8 cellular contexts compared by ENCODE assay signal in genomic region chrX:123731258-123731986, GRCh38. TPM values are rescaled to one million over a fixed set of nuclear protein-coding genes. Genes with fewer than 3 reads are reported as not detected.
DNase-seq lines count a peak whose midpoint lies in the region; ATAC-seq and TF ChIP-seq lines count a peak whose summit lies in the region.

No MANE protein-coding gene starts in this region.

- H3K36me3 ChIP-seq in H7 (replicated peaks; ENCODE audit: control insufficient read depth, insufficient read depth, low read length): no peaks in the 10 kb centered on the region
- peaks cover 0 to 3% (median 0%) of the 10 kb centered on the region in 4 donors for H3K36me3 ChIP-seq in esophagus muscularis mucosa
- no peaks in the 10 kb centered on the region for H3K36me3 ChIP-seq in ovary

- ATAC-seq in GM18868 (IDR thresholded peaks at IDR 0.05; ENCODE audit: unreplicated experiment) (no peak), HG02885 (IDR thresholded peaks at IDR 0.05; ENCODE audit: poor library complexity, unreplicated experiment) (no peak), HG03378 (IDR thresholded peaks at IDR 0.05; ENCODE audit: unreplicated experiment) (no peak)

- peak overlapping the region; percentile 66 for H3K27ac ChIP-seq in 22Rv1
- peak overlapping the region; percentile 82 to 88 (median 85) for H3K27ac ChIP-seq in esophagus muscularis mucosa (replicated peaks in 1 of 4)
- H3K27ac ChIP-seq in ovary: no peak overlapping the region

- H3K4me3 ChIP-seq in H7 (ENCODE audit: insufficient read depth, low read depth, low read length): peak overlapping the region; percentile 79
- peak overlapping the region; percentile 73 to 77 (median 77) for H3K4me3 ChIP-seq in esophagus muscularis mucosa
- H3K4me3 ChIP-seq in ovary: peak overlapping the region; percentile 58

- DNase-seq in H7 (peak; percentile 50), UCSD-AML1 (lab: John Stamatoyannopoulos, UW; ENCODE audit: unreplicated experiment) (peak; percentile 15), esophagus muscularis mucosa (ENCODE audit: extremely low spot score) (no peak), ovary (peak in 2 of 5 donors; percentile 21 to 25)

- WGBS in esophagus muscularis mucosa: 38% methylated on average over 16 of the region's 16 CpGs
- 30 to 35% (median 33%) methylated on average over 16 of the region's 16 CpGs for WGBS in ovary, 3 donors

- TF ChIP-seq EP300 in esophagus muscularis mucosa (IDR thresholded peaks at IDR 0.05): no peak
- TF ChIP-seq EP300 in ovary (IDR thresholded peaks at IDR 0.05): no peak

- H3K4me1 ChIP-seq in esophagus muscularis mucosa (peaks cover 5 to 41% (median 24%) of the 10 kb centered on the region in 4 donors), ovary (ENCODE audit: insufficient read depth) (peaks cover 2% of the 10 kb centered on the region)

- no peak for TF ChIP-seq CTCF in 22Rv1 (IDR thresholded peaks at IDR 0.05)
- TF ChIP-seq CTCF in esophagus muscularis mucosa (IDR thresholded peaks at IDR 0.05): no peak
- no peak for TF ChIP-seq CTCF in ovary (IDR thresholded peaks at IDR 0.05)

- no peaks in the 10 kb centered on the region for H3K27me3 ChIP-seq in H7 (ENCODE audit: control insufficient read depth, insufficient read depth, low read length)
- no peaks in the 10 kb centered on the region for H3K27me3 ChIP-seq in esophagus muscularis mucosa
- H3K27me3 ChIP-seq in ovary: no peaks in the 10 kb centered on the region

- intact Hi-C loops in esophagus muscularis mucosa (cut with DNase I) (no loop called here), ovary (cut with DNase I) (no loop called here)

- H3K9me3 ChIP-seq in esophagus muscularis mucosa (no peaks in the 10 kb centered on the region), ovary (no peaks in the 10 kb centered on the region)

- no peak for TF ChIP-seq POLR2A in esophagus muscularis mucosa (IDR thresholded peaks at IDR 0.05; ENCODE audit: low read depth)
- TF ChIP-seq POLR2A in ovary (IDR thresholded peaks at IDR 0.05): no peak

RNA-seq across cellular contexts. Expression of gene THOC2, which starts 1.4 kb away (rescaled TPM):
- total RNA-seq in H7 (2014; rRNA removed; shearing (Covaris generic)): 43.3 and 65.8 TPM in 2 replicates
- total RNA-seq in esophagus muscularis mucosa (100 to 1,000 TPM in 3 of 4 donors, 10 to 100 TPM in 1; 98.1 to 110 (median 109) TPM), ovary (10 to 100 TPM; 59.0 to 91.9 (median 80.4) TPM)
- polyA plus RNA-seq in ovary: 10 to 100 TPM; 37.0 to 47.2 TPM

Comparison
In these comparisons a context has a peak if more than half of its experiments do, and no peak if none do; other contexts are left out.
1. H3K27ac ChIP-seq: peak in 22Rv1 (single experiment) and esophagus muscularis mucosa (4 of 4); none in ovary (0 of 2).
2. Peak in every context shown above with its lines, with median percentiles within 50 percentile points of each other: H3K4me3 ChIP-seq.